In the genomic region with DNA sequence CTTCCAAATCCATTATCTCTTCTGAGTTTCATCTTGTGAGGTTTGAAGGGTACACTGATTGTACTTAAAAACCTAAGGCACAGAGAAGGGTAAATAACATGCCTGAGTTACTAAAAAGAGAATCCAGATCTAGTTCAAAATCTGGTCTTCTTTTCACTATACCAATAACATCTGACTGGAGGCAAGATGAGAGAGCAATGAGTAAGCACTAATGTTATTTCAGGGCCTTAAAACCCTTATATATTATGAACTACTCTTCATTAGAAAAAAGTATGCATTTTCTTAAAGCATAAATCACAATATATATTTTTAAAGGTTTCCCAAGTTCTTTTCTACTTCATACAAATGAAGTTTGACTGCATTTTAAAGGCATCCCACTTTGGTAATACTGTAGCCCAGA, we compare ENCODE assay signal across 18 cellular contexts.
"Had no signal": no experiment of that assay in that cellular context is flagged by ENCODE, and none has a peak within 500 bp of the region (broad histone marks: within the 10 kb centered on the region; RNA-seq: fewer than 3 reads in every experiment).

No MANE protein-coding gene starts in this region.

- H3K4me3 Mint-ChIP-seq: endodermal cell, naive B cell, nephron had no signal

- H3K36me3 ChIP-seq: right atrium auricular region had no signal

- H3K4me3 ChIP-seq: right atrium auricular region, sigmoid colon, skin epidermis had no signal

- H3K9me3 ChIP-seq: right atrium auricular region, sigmoid colon had no signal

- H3K27me3 ChIP-seq: right atrium auricular region, sigmoid colon had no signal

- H3K27ac ChIP-seq: right atrium auricular region, sigmoid colon, skin epidermis had no signal

- DNase-seq: dermis blood vessel endothelial cell; effector CD4-positive, alpha-beta T cell; endodermal cell; foreskin melanocyte; head of caudate nucleus; hippocampal formation; kidney glomerular epithelial cell; mesendoderm; naive B cell; posterior cingulate gyrus; sigmoid colon; stimulated activated CD4-positive, alpha-beta T cell treated with anti-CD3 and anti-CD28 coated beads, Interleukin-12 subunit alpha, Interleukin-12 subunit beta, amount 100 ng/mL, for 4 hours; stimulated activated CD4-positive, alpha-beta T cell treated with anti-CD3 and anti-CD28 coated beads, Interleukin-2, amount 100 ng/mL, for 48 hours; stimulated activated naive CD4-positive, alpha-beta T cell treated with Interleukin-2 at 50 U/mL for 16 hours; trophoblast cell had no signal

- H3K4me1 ChIP-seq: sigmoid colon had no signal

- H3K27me3 Mint-ChIP-seq: naive B cell had no signal

- H3K4me1 Mint-ChIP-seq: endodermal cell had no signal

- H3K27ac Mint-ChIP-seq: endodermal cell, nephron had no signal
